12 cellular contexts compared by ENCODE assay signal in genomic region chr15:40991355-40991754, GRCh38.
"Had no signal": no experiment of that assay in that cellular context is flagged by ENCODE, and none has a peak within 500 bp of the region (broad histone marks: within the 10 kb centered on the region; RNA-seq: fewer than 3 reads in every experiment).

No MANE protein-coding gene starts in this region.

- ATAC-seq: foreskin keratinocyte, heart right ventricle, left lobe of liver had no signal

- H3K27ac Mint-ChIP-seq: activated naive CD8-positive, alpha-beta T cell; T-helper 1 cell treated with Interleukin-12 subunit alpha and Interleukin-12 subunit beta and Interleukin-4 antibody, amounts not matched to agents 30 μg/mL and 1 μg/mL, for 36 hours had no signal

- H3K27me3 Mint-ChIP-seq: activated naive CD8-positive, alpha-beta T cell had no signal

- H3K4me3 Mint-ChIP-seq: activated naive CD8-positive, alpha-beta T cell; nephron progenitor cell; T-helper 1 cell treated with Interleukin-12 subunit alpha and Interleukin-12 subunit beta and Interleukin-4 antibody, amounts not matched to agents 30 μg/mL and 1 μg/mL, for 36 hours had no signal

- DNase-seq: activated CD4-positive, alpha-beta T cell treated with anti-CD3 and anti-CD28 coated beads, Interleukin-2, amount 50 U/mL, for 4 hours; activated CD4-positive, CD25-positive, alpha-beta regulatory T cell; anterior cingulate cortex; dorsolateral prefrontal cortex; foreskin keratinocyte; heart right ventricle; nephron progenitor cell; sigmoid colon; stimulated activated CD4-positive, alpha-beta T cell treated with anti-CD3 and anti-CD28 coated beads, Interleukin-4, amount 100 ng/mL, for 1 hour had no signal

- H3K9me3 Mint-ChIP-seq: nephron progenitor cell; T-helper 1 cell treated with Interleukin-12 subunit alpha and Interleukin-12 subunit beta and Interleukin-4 antibody, amounts not matched to agents 30 μg/mL and 1 μg/mL, for 36 hours had no signal

- H3K4me1 Mint-ChIP-seq: nephron progenitor cell had no signal
